ENCODE assay signal across 10 cellular contexts in genomic region chr3:151276038-151277027, GRCh38. TPM values are rescaled to one million over a fixed set of nuclear protein-coding genes. Genes with fewer than 3 reads are reported as not detected.
DNase-seq lines count a peak whose midpoint lies in the region; ATAC-seq and TF ChIP-seq lines count a peak whose summit lies in the region.
"Had no signal": no experiment of that assay in that cellular context is flagged by ENCODE, and none has a peak within 500 bp of the region (broad histone marks: within the 10 kb centered on the region; RNA-seq: fewer than 3 reads in every experiment).

No MANE protein-coding gene starts in this region.

- H3K14ac ChIP-seq in neuronal stem cell (ENCODE audit: low read length) = no peak overlapping the region

- no peak overlapping the region for H3K23ac ChIP-seq in neuronal stem cell (ENCODE audit: low read depth, low read length, poor library complexity)

- DNase-seq in COR-L47 (lab: John Stamatoyannopoulos, UW) (peak; percentile 23), KG1 (lab: John Stamatoyannopoulos, UW) (no peak), neuronal stem cell (ENCODE audit: low spot score) (no peak), lower lobe of right lung (no peak), RWPE1 (ENCODE audit: low spot score) (no peak)
- DNase-seq: right lobe of liver had no signal

- no peak for TF ChIP-seq CTCF in lower lobe of right lung (IDR thresholded peaks at IDR 0.05)
- TF ChIP-seq CTCF in RWPE1 (conservative IDR thresholded peaks at IDR 0.05; ENCODE audit: low read depth) = no peak

- H3K18ac ChIP-seq in neuronal stem cell (ENCODE audit: low read length) = no peak overlapping the region

- H3K4ac ChIP-seq in neuronal stem cell (ENCODE audit: low read length) = no peak overlapping the region

- no peak overlapping the region for H2AFZ ChIP-seq in neuronal stem cell (ENCODE audit: low read length)

- H3K36me3 ChIP-seq in duodenal mucosa (ENCODE audit: control insufficient read depth in 1 of 2, insufficient read depth in 2 of 2, low read length in 2 of 2) (no peaks in the 10 kb centered on the region), neuronal stem cell (replicated peaks in 1 of 2; ENCODE audit: control insufficient read depth in 2 of 2, insufficient read depth in 2 of 2, low read length in 2 of 2) (no peaks in the 10 kb centered on the region), lower lobe of right lung (no peaks in the 10 kb centered on the region)
- H3K36me3 ChIP-seq: right lobe of liver had no signal

- CTCF ChIA-PET in RWPE1 (lab: Yijun Ruan, JAX) = interaction anchor here (0.6 to 1.2 kb wide), 2 partner anchors 108 to 962 kb away, joined by 3 read pairs; no protein-coding TSS in a partner anchor

- H3K27me3 ChIP-seq in duodenal mucosa (ENCODE audit: control insufficient read depth in 1 of 2, insufficient read depth in 2 of 2, low read length in 2 of 2) (no peaks in the 10 kb centered on the region), neuronal stem cell (ENCODE audit: control insufficient read depth in 3 of 3, insufficient read depth in 3 of 3, low read depth in 1 of 3, low read length in 3 of 3) (no peaks in the 10 kb centered on the region), lower lobe of right lung (ENCODE audit: low read depth) (no peaks in the 10 kb centered on the region)
- H3K27me3 ChIP-seq: right lobe of liver had no signal

- H3K9me3 ChIP-seq in duodenal mucosa (ENCODE audit: control insufficient read depth in 1 of 2, low read length in 2 of 2) = no peaks in the 10 kb centered on the region
- no peaks in the 10 kb centered on the region for H3K9me3 ChIP-seq in neuronal stem cell (replicated peaks in 1 of 2; ENCODE audit: control insufficient read depth in 2 of 2, insufficient read depth in 1 of 2, low read depth in 1 of 2, low read length in 2 of 2)
- no peaks in the 10 kb centered on the region for H3K9me3 ChIP-seq in lower lobe of right lung
- H3K9me3 ChIP-seq: right lobe of liver had no signal

- no peak overlapping the region for H4K8ac ChIP-seq in neuronal stem cell (ENCODE audit: low read depth, low read length)

- no peak overlapping the region for H2BK15ac ChIP-seq in neuronal stem cell (ENCODE audit: low read length)

- no peak overlapping the region for H3K27ac ChIP-seq in duodenal mucosa (ENCODE audit: low read depth, low read length)
- H3K27ac ChIP-seq in neuronal stem cell (replicated peaks; ENCODE audit: low read length) = no peak overlapping the region
- no peak overlapping the region for H3K27ac ChIP-seq in lower lobe of right lung
- no peak overlapping the region for H3K27ac ChIP-seq in RWPE1
- H3K27ac ChIP-seq: right lobe of liver had no signal

- no peak overlapping the region for H2AK5ac ChIP-seq in neuronal stem cell (ENCODE audit: low read depth, low read length)

- no peak overlapping the region for H2BK120ac ChIP-seq in neuronal stem cell (ENCODE audit: low read depth, low read length)

- peak overlapping the region; percentile 4 to 38 for H3K4me3 ChIP-seq in duodenal mucosa (ENCODE audit: low read depth in 1 of 2, low read length in 2 of 2)
- H3K4me3 ChIP-seq in neuronal stem cell (ENCODE audit: low read length in 2 of 2) = no peak overlapping the region
- no peak overlapping the region for H3K4me3 ChIP-seq in lower lobe of right lung
- H3K4me3 ChIP-seq: right lobe of liver had no signal

- intact Hi-C loops in lower lobe of right lung (cut with DNase I) = loop anchor here (5.0 kb wide), 1 partner anchor 49 kb away; no protein-coding TSS in a partner anchor

- no CpG with 5 or more reads among the region's 8 CpGs for whole genome bisulfite sequencing in neuronal stem cell (ENCODE audit: extremely low coverage in 2 of 2, insufficient read length in 2 of 2, insufficient replicate concordance in 1 of 2), 2 donors

- POLR2A ChIA-PET in RWPE1 (lab: Yijun Ruan, JAX; ENCODE audit: low non-redundant PET) = no interaction called here

- no peaks in the 10 kb centered on the region for H3K79me1 ChIP-seq in neuronal stem cell (ENCODE audit: low read depth, low read length)

- peak overlapping the region in 1 of 2 donors; percentile 4 for H3K9ac ChIP-seq in duodenal mucosa (ENCODE audit: low read depth in 1 of 2, low read length in 2 of 2)
- H3K9ac ChIP-seq in neuronal stem cell (ENCODE audit: low read depth, low read length, poor library complexity) = no peak overlapping the region

- H2BK12ac ChIP-seq in neuronal stem cell (ENCODE audit: low read length) = no peak overlapping the region

- H2BK5ac ChIP-seq in neuronal stem cell (ENCODE audit: low read length) = no peak overlapping the region

- no peak overlapping the region for H3K4me2 ChIP-seq in neuronal stem cell (ENCODE audit: insufficient read depth, low read length, poor library complexity, severe bottlenecking)

- peak; percentile 72 for ATAC-seq in GM19452 (IDR thresholded peaks at IDR 0.05; ENCODE audit: unreplicated experiment)
- ATAC-seq in HG03520 (IDR thresholded peaks at IDR 0.05; ENCODE audit: unreplicated experiment) = peak; percentile 53
- no peak for ATAC-seq in lower lobe of right lung

- H4K91ac ChIP-seq in neuronal stem cell (ENCODE audit: low read depth, low read length, poor library complexity) = no peak overlapping the region

- H3K4me1 ChIP-seq in duodenal mucosa (ENCODE audit: control insufficient read depth in 1 of 2, insufficient read depth in 2 of 2, low read length in 2 of 2) = peaks cover 0 to 5% of the 10 kb centered on the region in 2 donors
- no peaks in the 10 kb centered on the region for H3K4me1 ChIP-seq in neuronal stem cell (ENCODE audit: control insufficient read depth in 2 of 2, insufficient read depth in 1 of 2, low read depth in 1 of 2, low read length in 2 of 2)
- no peaks in the 10 kb centered on the region for H3K4me1 ChIP-seq in lower lobe of right lung
- H3K4me1 ChIP-seq: right lobe of liver had no signal

RNA-seq across cellular contexts. Expression of gene P2RY14, which starts 2.0 kb away (rescaled TPM):
- not detected for polyA plus RNA-seq in neuronal stem cell (2013, experiment 1 of 2)
- polyA plus RNA-seq in neuronal stem cell (2013, experiment 2 of 2) = not detected
- 5.7 TPM for total RNA-seq in lower lobe of right lung
- total RNA-seq: M059J had no signal

RNA-seq across cellular contexts. Expression of gene GPR87, which starts 40.3 kb away (rescaled TPM):
- 0.03 TPM for polyA plus RNA-seq in neuronal stem cell (2013, experiment 1 of 2)
- not detected for polyA plus RNA-seq in neuronal stem cell (2013, experiment 2 of 2)
- 0.24 TPM for total RNA-seq in lower lobe of right lung
- total RNA-seq: right lobe of liver had no signal

RNA-seq across cellular contexts. Expression of gene P2RY13, which starts 53.0 kb away (rescaled TPM):
- polyA plus RNA-seq in neuronal stem cell (2013, experiment 1 of 2) = not detected
- polyA plus RNA-seq in neuronal stem cell (2013, experiment 2 of 2) = not detected
- total RNA-seq in lower lobe of right lung = 14.4 TPM
- total RNA-seq: M059J had no signal

Comparison
In these comparisons a context has a peak if more than half of its experiments do, and no peak if none do; other contexts are left out.
1. ATAC-seq: peak in GM19452 (single experiment) and HG03520 (single experiment); none in lower lobe of right lung (0 of 2).
2. H3K4me3 ChIP-seq: peak in duodenal mucosa (2 of 2); none in neuronal stem cell (0 of 2) and lower lobe of right lung (single experiment).